15 cellular contexts compared by ENCODE assay signal in genomic region chr1:64608015-64608650, GRCh38.
"Had no signal": no experiment of that assay in that cellular context is flagged by ENCODE, and none has a peak within 500 bp of the region (broad histone marks: within the 10 kb centered on the region; RNA-seq: fewer than 3 reads in every experiment).

No MANE protein-coding gene starts in this region.

- H3K27me3 ChIP-seq: ascending aorta, pancreas, sigmoid colon, thyroid gland, uterus had no signal

- H3K36me3 ChIP-seq: ascending aorta, pancreas, sigmoid colon, thyroid gland, uterus had no signal

- H3K36me3 Mint-ChIP-seq: stimulated activated effector memory CD8-positive, alpha-beta T cell treated with anti-CD3 and anti-CD28 coated beads, Interleukin-12 subunit alpha, Interleukin-12 subunit beta, amount 100 ng/mL, for 72 hours had no signal

- H3K27ac Mint-ChIP-seq: activated T-helper 17 cell treated with anti-CD3 and anti-CD28 coated beads, Interleukin-2, amount 50 U/mL, for 72 hours; stimulated activated effector memory CD8-positive, alpha-beta T cell treated with anti-CD3 and anti-CD28 coated beads, Interleukin-12 subunit alpha, Interleukin-12 subunit beta, amount 100 ng/mL, for 72 hours had no signal

- H3K9me3 ChIP-seq: ascending aorta, pancreas, sigmoid colon, thyroid gland, uterus had no signal

- ATAC-seq: activated T-helper 17 cell treated with anti-CD3 and anti-CD28 coated beads, Interleukin-2, amount 50 U/mL, for 72 hours; pancreas; stimulated activated effector memory CD8-positive, alpha-beta T cell treated with anti-CD3 and anti-CD28 coated beads, Interleukin-12 subunit alpha, Interleukin-12 subunit beta, amount 100 ng/mL, for 72 hours had no signal

- H3K4me1 Mint-ChIP-seq: activated T-helper 17 cell treated with anti-CD3 and anti-CD28 coated beads, Interleukin-2, amount 50 U/mL, for 72 hours; stimulated activated effector memory CD8-positive, alpha-beta T cell treated with anti-CD3 and anti-CD28 coated beads, Interleukin-12 subunit alpha, Interleukin-12 subunit beta, amount 100 ng/mL, for 72 hours had no signal

- H3K4me1 ChIP-seq: ascending aorta, pancreas, sigmoid colon, uterus had no signal

- H3K27ac ChIP-seq: ascending aorta, epithelial cell of prostate, pancreas, sigmoid colon, thyroid gland, uterus, VCaP had no signal

- H3K27me3 Mint-ChIP-seq: activated T-helper 17 cell treated with anti-CD3 and anti-CD28 coated beads, Interleukin-2, amount 50 U/mL, for 72 hours had no signal

- DNase-seq: activated CD4-positive, alpha-beta T cell treated with anti-CD3 and anti-CD28 coated beads for 1 hour; activated CD4-positive, alpha-beta T cell treated with anti-CD3 and anti-CD28 coated beads, Interleukin-2, amount 50 U/mL, for 4 hours; activated naive CD4-positive, alpha-beta T cell treated with Interleukin-2 at 50 U/mL for 16 hours; glutamatergic neuron; pancreas; sigmoid colon; stimulated activated CD4-positive, alpha-beta T cell treated with anti-CD3 and anti-CD28 coated beads, Interleukin-12 subunit alpha, Interleukin-12 subunit beta, amount 100 ng/mL, for 4 hours; T-helper 1 cell; thyroid gland; uterus had no signal

- H3K4me3 ChIP-seq: ascending aorta, pancreas, sigmoid colon, thyroid gland, uterus had no signal

- H3K4me3 Mint-ChIP-seq: activated T-helper 17 cell treated with anti-CD3 and anti-CD28 coated beads, Interleukin-2, amount 50 U/mL, for 72 hours; stimulated activated effector memory CD8-positive, alpha-beta T cell treated with anti-CD3 and anti-CD28 coated beads, Interleukin-12 subunit alpha, Interleukin-12 subunit beta, amount 100 ng/mL, for 72 hours had no signal
